Comparison of ENCODE assay signal across 14 cellular contexts in genomic region chr5:149235841-149236240, GRCh38. TPM values are rescaled to one million over a fixed set of nuclear protein-coding genes. Genes with fewer than 3 reads are reported as not detected.
"Had no signal": no experiment of that assay in that cellular context is flagged by ENCODE, and none has a peak within 500 bp of the region (broad histone marks: within the 10 kb centered on the region; RNA-seq: fewer than 3 reads in every experiment).

No MANE protein-coding gene starts in this region.

- H3K27me3 ChIP-seq: foreskin keratinocyte had no signal

- DNase-seq: activated CD4-positive, alpha-beta memory T cell treated with anti-CD3 and anti-CD28 coated beads, Interleukin-2, amount 10 ng/mL, durations not matched to agents 7 days and 5 days; activated CD4-positive, alpha-beta T cell treated with anti-CD3 and anti-CD28 coated beads for 36 hours; activated gamma-delta T cell; activated T-cell treated with anti-CD3 and anti-CD28 coated beads, Interleukin-2, amount 50 U/mL, for 72 hours; effector CD8-positive, alpha-beta T cell; foreskin keratinocyte; glutamatergic neuron; immature natural killer cell; stimulated activated CD4-positive, alpha-beta T cell treated with anti-CD3 and anti-CD28 coated beads, Interleukin-1b, Interleukin-23, amount 100 ng/mL, for 48 hours; stomach had no signal

- H3K9me3 ChIP-seq: stomach had no signal

- H3K4me3 ChIP-seq: stomach had no signal

- H3K4me1 ChIP-seq: foreskin keratinocyte, stomach had no signal

- ATAC-seq: activated CD4-positive, alpha-beta T cell treated with anti-CD3 and anti-CD28 coated beads for 36 hours; activated naive CD4-positive, alpha-beta T cell treated with anti-CD3 and anti-CD28 coated beads, Interleukin-2, amount 50 U/mL, for 72 hours; activated T-cell treated with anti-CD3 and anti-CD28 coated beads, Interleukin-2, amount 50 U/mL, for 72 hours; foreskin keratinocyte; SK-N-SH treated with all-trans-retinoic acid at 6 μM for 48 hours had no signal

- H3K27ac ChIP-seq: foreskin keratinocyte, stomach, VCaP had no signal

RNA-seq across cellular contexts. Expression of gene AFAP1L1, which starts 35.8 kb away (rescaled TPM):
- total RNA-seq: activated CD4-positive, alpha-beta memory T cell treated with anti-CD3 and anti-CD28 coated beads, Interleukin-2, amount 10 ng/mL, durations not matched to agents 7 days and 5 days; T-helper 1 cell treated with Interleukin-12 subunit alpha and Interleukin-12 subunit beta and Interleukin-4 antibody, amounts not matched to agents 30 ng/mL and 1 ng/mL, for 36 hours had no signal
